ENCODE assay signal across 8 cellular contexts in the genomic region with DNA sequence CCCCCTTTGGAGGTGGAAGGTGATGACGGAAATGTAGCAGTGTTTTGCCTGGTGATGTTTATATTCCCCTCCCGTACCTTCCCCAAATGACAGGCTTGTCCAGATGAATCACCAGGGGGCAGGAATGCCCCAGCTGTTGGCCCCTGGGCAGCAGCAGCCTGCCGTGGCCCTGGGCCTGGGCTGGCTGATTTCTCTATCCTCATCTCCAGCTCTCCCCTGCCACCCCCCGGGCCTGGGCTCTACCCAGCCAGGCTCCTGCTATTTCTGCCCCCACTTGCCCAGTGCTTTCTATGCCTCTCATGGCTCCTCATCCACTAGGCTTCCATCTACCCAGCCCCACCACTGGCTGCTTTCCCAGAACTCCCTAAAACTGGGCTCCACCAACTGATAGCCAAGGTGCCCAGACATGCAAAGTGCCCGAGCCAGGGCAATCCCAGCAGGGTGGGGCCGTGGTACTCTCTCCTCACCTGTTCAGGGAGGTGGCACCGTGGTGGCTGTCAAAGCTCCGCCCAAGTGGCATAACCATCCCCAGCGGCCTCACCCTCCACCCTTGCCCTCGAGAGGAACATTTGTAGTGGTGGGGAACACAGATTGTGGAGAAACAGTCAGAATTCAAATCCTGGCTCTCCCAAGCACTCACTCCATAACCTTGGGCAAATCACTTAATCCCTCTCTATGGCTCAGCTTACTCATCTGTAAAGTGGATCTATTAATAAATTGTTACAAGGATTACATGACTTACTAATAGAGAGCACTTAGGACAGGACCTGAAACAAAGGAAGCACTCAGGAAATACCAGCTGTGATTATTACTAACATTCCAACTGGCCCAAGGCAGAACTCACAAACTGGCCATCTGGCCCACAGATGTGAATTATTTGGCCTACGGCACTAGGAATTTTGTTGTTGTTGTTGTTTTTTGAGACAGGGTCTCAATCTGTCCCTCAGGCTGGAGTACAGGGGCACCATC. TPM values are rescaled to one million over a fixed set of nuclear protein-coding genes. Genes with fewer than 3 reads are reported as not detected.
A peak's percentile ranks its signal among the peaks of the same experiment; 100 is the strongest.
DNase-seq lines count a peak whose midpoint lies in the region; ATAC-seq and TF ChIP-seq lines count a peak whose summit lies in the region.

No MANE protein-coding gene starts in this region.

- H3K27me3 Mint-ChIP-seq in T-helper 2 cell treated with Interferon-gamma antibody and Interleukin-4, amounts not matched to agents 5 μg/mL and 100 μg/mL, for 36 hours (ENCODE audit: low read depth), result no peaks in the 10 kb centered on the region

- peaks cover 26% of the 10 kb centered on the region for H3K4me1 Mint-ChIP-seq in T-helper 2 cell treated with Interferon-gamma antibody and Interleukin-4, amounts not matched to agents 5 μg/mL and 100 μg/mL, for 36 hours (ENCODE audit: low read depth)

- no peak overlapping the region for H3K27ac Mint-ChIP-seq in T-helper 2 cell treated with Interferon-gamma antibody and Interleukin-4, amounts not matched to agents 5 μg/mL and 100 μg/mL, for 36 hours

- H3K4me3 Mint-ChIP-seq in T-helper 2 cell treated with Interferon-gamma antibody and Interleukin-4, amounts not matched to agents 5 μg/mL and 100 μg/mL, for 36 hours, result no peak overlapping the region

- H3K9me3 Mint-ChIP-seq in T-helper 2 cell treated with Interferon-gamma antibody and Interleukin-4, amounts not matched to agents 5 μg/mL and 100 μg/mL, for 36 hours, result no peaks in the 10 kb centered on the region

- peaks cover 2% of the 10 kb centered on the region for H3K36me3 Mint-ChIP-seq in T-helper 2 cell treated with Interferon-gamma antibody and Interleukin-4, amounts not matched to agents 5 μg/mL and 100 μg/mL, for 36 hours (ENCODE audit: low read depth)

- no peak for ATAC-seq in GM21717 (IDR thresholded peaks at IDR 0.05; ENCODE audit: unreplicated experiment)
- ATAC-seq in GM19035 (IDR thresholded peaks at IDR 0.05; ENCODE audit: unreplicated experiment), result no peak
- no peak for ATAC-seq in HG03460 (IDR thresholded peaks at IDR 0.05; ENCODE audit: unreplicated experiment)

- TF ChIP-seq CTCF in AG10803 (conservative IDR thresholded peaks at IDR 0.05; ENCODE audit: low read length), result peak; percentile 39
- TF ChIP-seq CTCF in choroid plexus epithelial cell (conservative IDR thresholded peaks at IDR 0.05; ENCODE audit: low read depth, low read length), result no peak

- DNase-seq in AG10803 (ENCODE audit: low read depth), result peak; percentile 96
- DNase-seq in HT1080 (ENCODE audit: low read depth), result peak; percentile 67
- DNase-seq in choroid plexus epithelial cell (ENCODE audit: low read depth), result peak; percentile 87
- DNase-seq in lung microvascular endothelial cell (ENCODE audit: low read depth in 2 of 2), result peak; percentile 74 to 90
- DNase-seq in T-helper 2 cell treated with Interferon-gamma antibody and Interleukin-4, amounts not matched to agents 5 μg/mL and 100 μg/mL, for 36 hours (ENCODE audit: low spot score), result no peak

- H3K4me3 ChIP-seq in AG10803 (ENCODE audit: low read length) (no peak overlapping the region), choroid plexus epithelial cell (ENCODE audit: low read depth, low read length) (no peak overlapping the region)

RNA-seq across cellular contexts. Expression of gene ECE1, which starts 12.8 kb away (rescaled TPM):
- 66.6 and 72.6 TPM in 2 replicates for total RNA-seq in HT1080 (2014; rRNA removed; shearing (Covaris generic))
- 103 and 119 TPM in 2 replicates for polyA plus RNA-seq in HT1080 (2015; cell fraction: cytosol; rRNA removed)
- polyA plus RNA-seq in HT1080 (2015; cell fraction: nucleus; rRNA removed), result 211 and 256 TPM in 2 replicates
- 93.1 and 121 TPM in 2 replicates for total RNA-seq in lung microvascular endothelial cell
